In genomic region chr3:111910806-111911205, GRCh38 we compare ENCODE assay signal across 11 cellular contexts. TPM values are rescaled to one million over a fixed set of nuclear protein-coding genes. Genes with fewer than 3 reads are reported as not detected.
DNase-seq lines count a peak whose midpoint lies in the region; TF ChIP-seq lines count a peak whose summit lies in the region.
"Had no signal": no experiment of that assay in that cellular context is flagged by ENCODE, and none has a peak within 500 bp of the region (broad histone marks: within the 10 kb centered on the region; RNA-seq: fewer than 3 reads in every experiment).

No MANE protein-coding gene starts in this region.

- TF ChIP-seq POLR2A in esophagus muscularis mucosa (IDR thresholded peaks at IDR 0.05; ENCODE audit: low read depth) (no peak), uterus (IDR thresholded peaks at IDR 0.05) (no peak)

- intact Hi-C loops in esophagus muscularis mucosa (cut with DNase I), result no loop called here
- intact Hi-C loops in uterus (cut with DNase I; ENCODE audit: low total_unique reads), result no loop called here

- H3K4me1 ChIP-seq in esophagus muscularis mucosa (peaks cover 28 to 70% (median 66%) of the 10 kb centered on the region in 4 donors), mesodermal cell (ENCODE audit: control insufficient read depth, insufficient read depth, low read length, poor library complexity, severe bottlenecking) (peaks cover 33% of the 10 kb centered on the region), uterus (peaks cover under 1 to 12% of the 10 kb centered on the region in 2 donors)

- no peaks in the 10 kb centered on the region for H3K27me3 ChIP-seq in esophagus muscularis mucosa
- H3K27me3 ChIP-seq in uterus, result no peaks in the 10 kb centered on the region
- H3K27me3 ChIP-seq: neural progenitor cell had no signal

- H3K36me3 ChIP-seq in esophagus muscularis mucosa (peaks cover 0 to 34% (median 15%) of the 10 kb centered on the region in 4 donors), mesodermal cell (ENCODE audit: control insufficient read depth, insufficient read depth, low read length) (peaks cover 52% of the 10 kb centered on the region), uterus (no peaks in the 10 kb centered on the region)
- H3K36me3 ChIP-seq: neural progenitor cell had no signal

- peak overlapping the region; percentile 64 to 71 (median 69) for H3K27ac ChIP-seq in esophagus muscularis mucosa (replicated peaks in 1 of 4)
- H3K27ac ChIP-seq in mesodermal cell (ENCODE audit: low read depth, low read length, severe bottlenecking), result peak overlapping the region; percentile 6
- peak overlapping the region; percentile 13 to 39 for H3K27ac ChIP-seq in uterus
- H3K27ac ChIP-seq: neural progenitor cell had no signal

- no peak for TF ChIP-seq CTCF in esophagus muscularis mucosa (IDR thresholded peaks at IDR 0.05)
- TF ChIP-seq CTCF in uterus (IDR thresholded peaks at IDR 0.05), result no peak

- H3K9me3 ChIP-seq in esophagus muscularis mucosa (no peaks in the 10 kb centered on the region), mesodermal cell (ENCODE audit: control insufficient read depth, low read length) (no peaks in the 10 kb centered on the region), uterus (no peaks in the 10 kb centered on the region)

- TF ChIP-seq EP300 in esophagus muscularis mucosa (IDR thresholded peaks at IDR 0.05), result no peak

- H3K4me3 ChIP-seq in esophagus muscularis mucosa (no peak overlapping the region), mesodermal cell (ENCODE audit: extremely low read depth, insufficient read depth, low read length, poor library complexity, severe bottlenecking) (no peak overlapping the region), uterus (no peak overlapping the region)
- H3K4me3 ChIP-seq: neural progenitor cell had no signal

- 0% methylated on average over 2 of the region's 2 CpGs for WGBS in esophagus muscularis mucosa
- 100% methylated on average over 1 of the region's 2 CpGs; no CpG with 5 or more reads in 1 of the 2 experiments for WGBS in mesodermal cell (ENCODE audit: insufficient coverage in 2 of 2), 2 experiments

- DNase-seq in M059J (ENCODE audit: low read depth) (peak; percentile 76), esophagus muscularis mucosa (ENCODE audit: extremely low spot score) (no peak), uterus (no peak), amniotic stem cell (lab: John Stamatoyannopoulos, UW) (no peak), NCI-H128 (lab: John Stamatoyannopoulos, UW; ENCODE audit: unreplicated experiment) (no peak)
- DNase-seq in stimulated activated CD8-positive, alpha-beta memory T cell treated with anti-CD3 and anti-CD28 coated beads, Interleukin-4, amount 100 ng/mL, for 48 hours, result no peak
- DNase-seq: activated CD8-positive, alpha-beta memory T cell treated with anti-CD3 and anti-CD28 coated beads for 24 hours; GF-D8; NCI-H446 had no signal

RNA-seq across cellular contexts. Expression of gene PHLDB2, which starts 51.7 kb away (rescaled TPM):
- 63.7 and 89.3 TPM in 2 replicates for total RNA-seq in M059J (2014; rRNA removed; shearing (Covaris generic))
- total RNA-seq in esophagus muscularis mucosa (100 to 1,000 TPM in 2 of 4 donors, 10 to 100 TPM in 2; 63.6 to 154 (median 107) TPM), uterus (100 to 1,000 TPM in 1 of 4 donors, 10 to 100 TPM in 3; 56.9 to 108 (median 68.7) TPM)
- 46.1 TPM for polyA plus RNA-seq in mesodermal cell (2013, experiment 1 of 2)
- 46.3 TPM for polyA plus RNA-seq in mesodermal cell (2013, experiment 2 of 2)

Comparison
In these comparisons a context has a peak if more than half of its experiments do, and no peak if none do; other contexts are left out.
1. H3K27ac ChIP-seq: peak in every context shown above with its lines; median percentile 69 in esophagus muscularis mucosa; 26 in uterus; 6 in mesodermal cell.